10 cellular contexts compared by ENCODE assay signal in the genomic region with DNA sequence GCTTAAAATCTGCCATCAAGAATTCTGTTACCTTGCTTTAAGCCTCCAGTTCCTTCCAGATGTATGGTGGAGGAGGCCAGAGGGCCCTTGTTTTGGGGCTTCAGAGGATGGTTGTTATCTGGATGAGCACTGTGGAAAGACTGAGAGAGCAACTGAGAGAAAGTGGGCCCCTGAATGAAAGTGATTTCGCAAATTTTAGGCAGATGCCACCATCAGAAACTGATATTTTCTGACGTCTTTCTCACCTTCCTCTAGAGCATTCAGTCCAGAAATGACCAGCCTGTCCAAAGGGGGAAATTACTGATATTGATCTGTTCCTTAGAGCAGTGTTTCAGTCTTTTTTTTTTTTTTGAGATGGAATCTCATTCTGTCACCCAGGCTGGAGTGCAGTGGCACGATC. TPM values are rescaled to one million over a fixed set of nuclear protein-coding genes. Genes with fewer than 3 reads are reported as not detected.
DNase-seq lines count a peak whose midpoint lies in the region; ATAC-seq and TF ChIP-seq lines count a peak whose summit lies in the region.
"Had no signal": no experiment of that assay in that cellular context is flagged by ENCODE, and none has a peak within 500 bp of the region (broad histone marks: within the 10 kb centered on the region; RNA-seq: fewer than 3 reads in every experiment).

No MANE protein-coding gene starts in this region.

- no peak overlapping the region for H2BK120ac ChIP-seq in neuronal stem cell (ENCODE audit: low read depth, low read length)

- no peak overlapping the region for H2BK5ac ChIP-seq in neuronal stem cell (ENCODE audit: low read length)

- H3K9me3 Mint-ChIP-seq in activated CD8-positive, alpha-beta T cell treated with anti-CD3 and anti-CD28 coated beads for 36 hours: no peaks in the 10 kb centered on the region
- H3K9me3 Mint-ChIP-seq in activated CD8-positive, alpha-beta T cell treated with anti-CD3 and anti-CD28 coated beads, Interleukin-2, amount 10 ng/mL, durations not matched to agents 7 days and 5 days (ENCODE audit: insufficient read depth): no peaks in the 10 kb centered on the region
- H3K9me3 Mint-ChIP-seq: activated B cell treated with CpG ODN at 0.5 μM for 24 hours had no signal

- no peak overlapping the region for H2AK5ac ChIP-seq in neuronal stem cell (ENCODE audit: low read depth, low read length)

- no peak overlapping the region for H4K8ac ChIP-seq in neuronal stem cell (ENCODE audit: low read depth, low read length)

- H3K27ac ChIP-seq in RWPE2 (ENCODE audit: poor library complexity, severe bottlenecking) (peak overlapping the region; percentile 93), foreskin keratinocyte (peak overlapping the region; percentile 95), neuronal stem cell (replicated peaks; ENCODE audit: low read length) (no peak overlapping the region)

- no peak overlapping the region for H3K14ac ChIP-seq in neuronal stem cell (ENCODE audit: low read length)

- H3K9ac ChIP-seq in neuronal stem cell (ENCODE audit: low read depth, low read length, poor library complexity): no peak overlapping the region

- H3K9me3 ChIP-seq in RWPE2 (ENCODE audit: severe bottlenecking) (no peaks in the 10 kb centered on the region), neuronal stem cell (replicated peaks in 1 of 2; ENCODE audit: control insufficient read depth in 2 of 2, insufficient read depth in 1 of 2, low read depth in 1 of 2, low read length in 2 of 2) (no peaks in the 10 kb centered on the region)

- H4K91ac ChIP-seq in neuronal stem cell (ENCODE audit: low read depth, low read length, poor library complexity): no peak overlapping the region

- POLR2A ChIA-PET in activated CD8-positive, alpha-beta T cell treated with anti-CD3 and anti-CD28 coated beads for 36 hours (lab: Charles Lee): interaction anchor here (0.6 to 2.0 kb wide), 6 partner anchors 8 to 104 kb away, joined by 3 to 19 read pairs (median 4); a partner anchor contains a TSS
- POLR2A ChIA-PET in activated CD8-positive, alpha-beta T cell treated with anti-CD3 and anti-CD28 coated beads, Interleukin-2, amount 10 ng/mL, durations not matched to agents 7 days and 5 days (lab: Charles Lee): interaction anchor here (0.6 to 1.2 kb wide), 2 partner anchors 12 to 829 kb away, joined by 3 read pairs; no protein-coding TSS in a partner anchor

- H2BK15ac ChIP-seq in neuronal stem cell (ENCODE audit: low read length): no peak overlapping the region

- no peak overlapping the region for H2BK12ac ChIP-seq in neuronal stem cell (ENCODE audit: low read length)

- H3K4me3 ChIP-seq in RWPE2 (ENCODE audit: severe bottlenecking) (no peak overlapping the region), neuronal stem cell (ENCODE audit: low read length in 2 of 2) (peak overlapping the region in 1 of 2 donors; percentile 42)

- peaks cover 60% of the 10 kb centered on the region for H3K36me3 ChIP-seq in RWPE2 (ENCODE audit: low read depth)
- peaks cover 0 to 24% of the 10 kb centered on the region in 2 donors for H3K36me3 ChIP-seq in neuronal stem cell (replicated peaks in 1 of 2; ENCODE audit: control insufficient read depth in 2 of 2, insufficient read depth in 2 of 2, low read length in 2 of 2)

- WGBS in neuronal stem cell (ENCODE audit: extremely low coverage in 2 of 2, insufficient read length in 2 of 2, insufficient replicate concordance in 1 of 2), 2 donors: no CpG with 5 or more reads among the region's 3 CpGs

- H3K27ac Mint-ChIP-seq in activated CD8-positive, alpha-beta T cell treated with anti-CD3 and anti-CD28 coated beads for 36 hours: no peak overlapping the region
- H3K27ac Mint-ChIP-seq in activated CD8-positive, alpha-beta T cell treated with anti-CD3 and anti-CD28 coated beads, Interleukin-2, amount 10 ng/mL, durations not matched to agents 7 days and 5 days: no peak overlapping the region
- H3K27ac Mint-ChIP-seq: activated B cell treated with CpG ODN at 0.5 μM for 24 hours had no signal

- peaks cover 83% of the 10 kb centered on the region for H3K4me1 ChIP-seq in RWPE2 (ENCODE audit: insufficient read depth, poor library complexity, severe bottlenecking)
- H3K4me1 ChIP-seq in foreskin keratinocyte: peaks cover 40% of the 10 kb centered on the region
- peaks cover 14 to 24% of the 10 kb centered on the region in 2 donors for H3K4me1 ChIP-seq in neuronal stem cell (ENCODE audit: control insufficient read depth in 2 of 2, insufficient read depth in 1 of 2, low read depth in 1 of 2, low read length in 2 of 2)

- no peak for TF ChIP-seq CTCF in activated CD8-positive, alpha-beta T cell treated with anti-CD3 and anti-CD28 coated beads for 36 hours (IDR thresholded peaks at IDR 0.05)
- TF ChIP-seq CTCF in RWPE2 (IDR thresholded peaks at IDR 0.05; ENCODE audit: poor library complexity, severe bottlenecking): no peak
- no peak for TF ChIP-seq CTCF in foreskin keratinocyte (conservative IDR thresholded peaks at IDR 0.05)

- H3K4me1 Mint-ChIP-seq in activated CD8-positive, alpha-beta T cell treated with anti-CD3 and anti-CD28 coated beads for 36 hours (ENCODE audit: low read depth): peaks cover 28% of the 10 kb centered on the region
- peaks cover 4% of the 10 kb centered on the region for H3K4me1 Mint-ChIP-seq in activated CD8-positive, alpha-beta T cell treated with anti-CD3 and anti-CD28 coated beads, Interleukin-2, amount 10 ng/mL, durations not matched to agents 7 days and 5 days (ENCODE audit: low read depth)
- H3K4me1 Mint-ChIP-seq: activated B cell treated with CpG ODN at 0.5 μM for 24 hours had no signal

- peak; percentile 43 for DNase-seq in activated CD8-positive, alpha-beta T cell treated with anti-CD3 and anti-CD28 coated beads for 36 hours
- DNase-seq in activated CD8-positive, alpha-beta T cell treated with anti-CD3 and anti-CD28 coated beads, Interleukin-2, amount 10 ng/mL, durations not matched to agents 7 days and 5 days: no peak
- DNase-seq in RWPE2 (ENCODE audit: low spot score) (no peak), foreskin keratinocyte (no peak), NOMO-1 treated with DMSO at 0.1 percent for 48 hours (lab: John Stamatoyannopoulos, UW; ENCODE audit: unreplicated experiment) (no peak), anterior cingulate cortex (lab: John Stamatoyannopoulos, UW) (no peak), neuronal stem cell (ENCODE audit: low spot score) (no peak)
- no peak for DNase-seq in stimulated activated naive CD8-positive, alpha-beta T cell treated with anti-CD3 and anti-CD28 coated beads, Interleukin-15, Interleukin-2, amounts not matched to agents 100 U/mL and 50 U/mL, for 24 hours
- DNase-seq: activated B cell treated with CpG ODN at 0.5 μM for 24 hours, NCI-H187 had no signal

- peak; percentile 67 for ATAC-seq in activated CD8-positive, alpha-beta T cell treated with anti-CD3 and anti-CD28 coated beads for 36 hours
- no peak for ATAC-seq in activated CD8-positive, alpha-beta T cell treated with anti-CD3 and anti-CD28 coated beads, Interleukin-2, amount 10 ng/mL, durations not matched to agents 7 days and 5 days
- ATAC-seq in RWPE2 (ENCODE audit: low read depth): no peak
- no peak for ATAC-seq in foreskin keratinocyte
- ATAC-seq in stimulated activated naive CD8-positive, alpha-beta T cell treated with anti-CD3 and anti-CD28 coated beads, Interleukin-15, Interleukin-2, amounts not matched to agents 100 U/mL and 50 U/mL, for 24 hours: peak; percentile 56

- no peak overlapping the region for H3K4ac ChIP-seq in neuronal stem cell (ENCODE audit: low read length)

- H3K27me3 ChIP-seq in RWPE2 (ENCODE audit: insufficient read depth, poor library complexity, severe bottlenecking) (no peaks in the 10 kb centered on the region), foreskin keratinocyte (no peaks in the 10 kb centered on the region), neuronal stem cell (ENCODE audit: control insufficient read depth in 3 of 3, insufficient read depth in 3 of 3, low read depth in 1 of 3, low read length in 3 of 3) (no peaks in the 10 kb centered on the region)

- H3K4me3 Mint-ChIP-seq in activated CD8-positive, alpha-beta T cell treated with anti-CD3 and anti-CD28 coated beads for 36 hours: no peak overlapping the region
- no peak overlapping the region for H3K4me3 Mint-ChIP-seq in activated CD8-positive, alpha-beta T cell treated with anti-CD3 and anti-CD28 coated beads, Interleukin-2, amount 10 ng/mL, durations not matched to agents 7 days and 5 days
- H3K4me3 Mint-ChIP-seq: activated B cell treated with CpG ODN at 0.5 μM for 24 hours had no signal

- no peak overlapping the region for H3K18ac ChIP-seq in neuronal stem cell (ENCODE audit: low read length)

- CTCF ChIA-PET in activated CD8-positive, alpha-beta T cell treated with anti-CD3 and anti-CD28 coated beads for 36 hours (lab: Charles Lee): interaction anchor here (1.2 to 3.1 kb wide), 4 partner anchors 9 to 116 kb away, joined by 3 to 21 read pairs (median 10); no protein-coding TSS in a partner anchor
- CTCF ChIA-PET in activated CD8-positive, alpha-beta T cell treated with anti-CD3 and anti-CD28 coated beads, Interleukin-2, amount 10 ng/mL, durations not matched to agents 7 days and 5 days (lab: Charles Lee): interaction anchor here (1.3 to 2.0 kb wide), 4 partner anchors 11 to 116 kb away, joined by 5 to 8 read pairs (median 6); no protein-coding TSS in a partner anchor

- intact Hi-C loops in activated CD8-positive, alpha-beta T cell treated with anti-CD3 and anti-CD28 coated beads for 36 hours (cut with micrococcal nuclease): loop anchor here (1.0 to 5.0 kb wide), 2 partner anchors 19 to 111 kb away; no protein-coding TSS in a partner anchor

- H3K23ac ChIP-seq in neuronal stem cell (ENCODE audit: low read depth, low read length, poor library complexity): no peak overlapping the region

- H3K4me2 ChIP-seq in neuronal stem cell (ENCODE audit: insufficient read depth, low read length, poor library complexity, severe bottlenecking): no peak overlapping the region

- no peak overlapping the region for H2AFZ ChIP-seq in neuronal stem cell (ENCODE audit: low read length)

- no peaks in the 10 kb centered on the region for H3K79me1 ChIP-seq in neuronal stem cell (ENCODE audit: low read depth, low read length)

- H3K36me3 Mint-ChIP-seq in activated CD8-positive, alpha-beta T cell treated with anti-CD3 and anti-CD28 coated beads for 36 hours (ENCODE audit: low read depth): peaks cover 39% of the 10 kb centered on the region
- H3K36me3 Mint-ChIP-seq in activated CD8-positive, alpha-beta T cell treated with anti-CD3 and anti-CD28 coated beads, Interleukin-2, amount 10 ng/mL, durations not matched to agents 7 days and 5 days (ENCODE audit: low read depth): peaks cover 3% of the 10 kb centered on the region

- H3K27me3 Mint-ChIP-seq in activated CD8-positive, alpha-beta T cell treated with anti-CD3 and anti-CD28 coated beads for 36 hours: no peaks in the 10 kb centered on the region
- H3K27me3 Mint-ChIP-seq in activated CD8-positive, alpha-beta T cell treated with anti-CD3 and anti-CD28 coated beads, Interleukin-2, amount 10 ng/mL, durations not matched to agents 7 days and 5 days (ENCODE audit: low read depth): no peaks in the 10 kb centered on the region

RNA-seq across cellular contexts. Expression of a gene that starts 13.4 kb away (rescaled TPM):
- 10 to 100 TPM; 25.8 to 26.1 TPM for total RNA-seq in activated CD8-positive, alpha-beta T cell treated with anti-CD3 and anti-CD28 coated beads for 36 hours
- total RNA-seq in activated CD8-positive, alpha-beta T cell treated with anti-CD3 and anti-CD28 coated beads, Interleukin-2, amount 10 ng/mL, durations not matched to agents 7 days and 5 days: 1 to 10 TPM in 1 of 2 experiments, under 1 TPM in 1; 0.86 to 1.4 TPM
- 58.1 and 59.8 TPM in 2 replicates for total RNA-seq in foreskin keratinocyte
- 17.6 and 20.1 TPM in 2 replicates for polyA plus RNA-seq in foreskin keratinocyte
- 9.3 TPM for polyA plus RNA-seq in neuronal stem cell (2013, experiment 1 of 2)
- polyA plus RNA-seq in neuronal stem cell (2013, experiment 2 of 2): 10.1 TPM

Comparison
In these comparisons a context has a peak if more than half of its experiments do, and no peak if none do; other contexts are left out.
1. ATAC-seq: peak in activated CD8-positive, alpha-beta T cell treated with anti-CD3 and anti-CD28 coated beads for 36 hours (single experiment) and stimulated activated naive CD8-positive, alpha-beta T cell treated with anti-CD3 and anti-CD28 coated beads, Interleukin-15, Interleukin-2, amounts not matched to agents 100 U/mL and 50 U/mL, for 24 hours (single experiment); none in activated CD8-positive, alpha-beta T cell treated with anti-CD3 and anti-CD28 coated beads, Interleukin-2, amount 10 ng/mL, durations not matched to agents 7 days and 5 days (single experiment), RWPE2 (single experiment) and foreskin keratinocyte (single experiment).
2. RNA of a gene that starts 13.4 kb away (total RNA-seq): 58.1 to 59.8 TPM in foreskin keratinocyte and 25.8 to 26.1 TPM in activated CD8-positive, alpha-beta T cell treated with anti-CD3 and anti-CD28 coated beads for 36 hours; 0.86 to 1.4 TPM in activated CD8-positive, alpha-beta T cell treated with anti-CD3 and anti-CD28 coated beads, Interleukin-2, amount 10 ng/mL, durations not matched to agents 7 days and 5 days; every median in the first group is over 10 times any median in the second.